21 cellular contexts compared by ENCODE assay signal in genomic region chr16:86427327-86427935, GRCh38.
"Had no signal": no experiment of that assay in that cellular context is flagged by ENCODE, and none has a peak within 500 bp of the region (broad histone marks: within the 10 kb centered on the region; RNA-seq: fewer than 3 reads in every experiment).

No MANE protein-coding gene starts in this region.

- H3K27ac ChIP-seq: adrenal gland, brain microvascular endothelial cell, coronary artery, left ventricle myocardium inferior, psoas muscle, tibial artery had no signal

- H3K27ac Mint-ChIP-seq: activated B cell treated with CpG ODN at 0.5 μM for 24 hours; activated CD8-positive, alpha-beta T cell treated with anti-CD3 and anti-CD28 coated beads for 36 hours; activated naive CD4-positive, alpha-beta T cell treated with anti-CD3 and anti-CD28 coated beads, Interleukin-2, amount 50 U/mL, for 24 hours; stimulated activated effector memory CD8-positive, alpha-beta T cell treated with anti-CD3 and anti-CD28 coated beads, Interleukin-12 subunit alpha, Interleukin-12 subunit beta, amount 100 ng/mL, for 72 hours had no signal

- H3K9me3 Mint-ChIP-seq: activated B cell treated with CpG ODN at 0.5 μM for 24 hours; activated naive CD4-positive, alpha-beta T cell treated with anti-CD3 and anti-CD28 coated beads, Interleukin-2, amount 50 U/mL, for 24 hours; central memory CD8-positive, alpha-beta T cell; neural crest cell; stimulated activated effector memory CD8-positive, alpha-beta T cell treated with anti-CD3 and anti-CD28 coated beads, Interleukin-12 subunit alpha, Interleukin-12 subunit beta, amount 100 ng/mL, for 72 hours had no signal

- DNase-seq: activated B cell treated with CpG ODN at 0.5 μM for 24 hours; activated CD4-positive, alpha-beta T cell treated with anti-CD3 and anti-CD28 coated beads for 48 hours; activated CD8-positive, alpha-beta memory T cell treated with anti-CD3 and anti-CD28 coated beads, Interleukin-2, amount 50 U/mL, for 4 hours; activated CD8-positive, alpha-beta T cell treated with anti-CD3 and anti-CD28 coated beads for 36 hours; activated effector memory CD4-positive, alpha-beta T cell treated with anti-CD3 and anti-CD28 coated beads, Interleukin-2, amount 50 U/mL, for 16 hours; activated T-cell treated with anti-CD3 and anti-CD28 coated beads, Interleukin-2, amount 50 U/mL, for 48 hours; adrenal gland; brain microvascular endothelial cell; hypothalamus; kidney; left ventricle myocardium inferior; psoas muscle; SW 1271; tibial artery had no signal

- H3K9me3 ChIP-seq: adrenal gland, psoas muscle had no signal

- H3K27me3 ChIP-seq: adrenal gland, brain microvascular endothelial cell had no signal

- H3K4me1 Mint-ChIP-seq: activated B cell treated with CpG ODN at 0.5 μM for 24 hours; activated naive CD4-positive, alpha-beta T cell treated with anti-CD3 and anti-CD28 coated beads, Interleukin-2, amount 50 U/mL, for 24 hours; central memory CD8-positive, alpha-beta T cell; neural crest cell; stimulated activated effector memory CD8-positive, alpha-beta T cell treated with anti-CD3 and anti-CD28 coated beads, Interleukin-12 subunit alpha, Interleukin-12 subunit beta, amount 100 ng/mL, for 72 hours had no signal

- H3K27me3 Mint-ChIP-seq: activated naive CD4-positive, alpha-beta T cell treated with anti-CD3 and anti-CD28 coated beads, Interleukin-2, amount 50 U/mL, for 24 hours had no signal

- H3K4me3 ChIP-seq: adrenal gland, coronary artery, left ventricle myocardium inferior, psoas muscle, tibial artery had no signal

- ATAC-seq: activated CD8-positive, alpha-beta T cell treated with anti-CD3 and anti-CD28 coated beads for 36 hours; esophagus mucosa; psoas muscle; sciatic nerve; stimulated activated effector memory CD8-positive, alpha-beta T cell treated with anti-CD3 and anti-CD28 coated beads, Interleukin-12 subunit alpha, Interleukin-12 subunit beta, amount 100 ng/mL, for 72 hours had no signal

- H3K4me3 Mint-ChIP-seq: activated B cell treated with CpG ODN at 0.5 μM for 24 hours; activated CD8-positive, alpha-beta T cell treated with anti-CD3 and anti-CD28 coated beads for 36 hours; activated naive CD4-positive, alpha-beta T cell treated with anti-CD3 and anti-CD28 coated beads, Interleukin-2, amount 50 U/mL, for 24 hours; central memory CD8-positive, alpha-beta T cell; neural crest cell; stimulated activated effector memory CD8-positive, alpha-beta T cell treated with anti-CD3 and anti-CD28 coated beads, Interleukin-12 subunit alpha, Interleukin-12 subunit beta, amount 100 ng/mL, for 72 hours had no signal

- H3K36me3 ChIP-seq: adrenal gland, brain microvascular endothelial cell, left ventricle myocardium inferior, tibial artery had no signal

- H3K4me1 ChIP-seq: adrenal gland, left ventricle myocardium inferior, psoas muscle, tibial artery had no signal

- H3K36me3 Mint-ChIP-seq: activated naive CD4-positive, alpha-beta T cell treated with anti-CD3 and anti-CD28 coated beads, Interleukin-2, amount 50 U/mL, for 24 hours; stimulated activated effector memory CD8-positive, alpha-beta T cell treated with anti-CD3 and anti-CD28 coated beads, Interleukin-12 subunit alpha, Interleukin-12 subunit beta, amount 100 ng/mL, for 72 hours had no signal
